In genomic region chr6:119594907-119595306, GRCh38 we compare ENCODE assay signal across 21 cellular contexts.
DNase-seq lines count a peak whose midpoint lies in the region; ATAC-seq, FAIRE-seq and TF ChIP-seq lines count a peak whose summit lies in the region.
"Had no signal": no experiment of that assay in that cellular context is flagged by ENCODE, and none has a peak within 500 bp of the region (broad histone marks: within the 10 kb centered on the region; RNA-seq: fewer than 3 reads in every experiment).

No MANE protein-coding gene starts in this region.

- H3K36me3 ChIP-seq in bronchial epithelial cell (ENCODE audit: control insufficient read depth, insufficient read depth, low read length): no peaks in the 10 kb centered on the region
- H3K36me3 ChIP-seq in mucosa of descending colon (ENCODE audit: low read depth): no peaks in the 10 kb centered on the region
- H3K36me3 ChIP-seq: BLaER1 treated with 17β-estradiol and CSF1 and Interleukin-3, amounts not matched to agents 10 nM and 100 nM; HAP-1 had no signal

- no TSS peak for BruUV-seq in Calu3 (replicated peaks; lab: Mats Ljungman, UMichigan)

- intact Hi-C loops in Calu3 (cut with micrococcal nuclease; ENCODE audit: unreplicated experiment) (loop anchor here (5.0 to 10.0 kb wide), 2 partner anchors 73 to 240 kb away; no protein-coding TSS in a partner anchor), mucosa of descending colon (cut with DNase I, micrococcal nuclease) (no loop called here)

- ATAC-seq in mucosa of descending colon (peak; percentile 80), GM19455 (IDR thresholded peaks at IDR 0.05; ENCODE audit: unreplicated experiment) (no peak)
- ATAC-seq: A549; CD8-positive, alpha-beta T cell had no signal

- no peaks in the 10 kb centered on the region for H3K4me1 Mint-ChIP-seq in Calu3 (ENCODE audit: low read depth, unreplicated experiment)
- H3K4me1 Mint-ChIP-seq in osteocyte (ENCODE audit: unreplicated experiment): no peaks in the 10 kb centered on the region
- H3K4me1 Mint-ChIP-seq: IgD-negative memory B cell had no signal

- H3K4me3 ChIP-seq in bronchial epithelial cell (ENCODE audit: low read depth, low read length) (no peak overlapping the region), mucosa of descending colon (no peak overlapping the region)
- H3K4me3 ChIP-seq: A549; BLaER1 treated with 17β-estradiol and CSF1 and Interleukin-3, amounts not matched to agents 10 nM and 100 nM; HAP-1; PC-9 had no signal

- peak; percentile 4 for DNase-seq in Calu3
- peak; percentile 49 for DNase-seq in NCI-H69 (lab: John Stamatoyannopoulos, UW)
- DNase-seq in bronchial epithelial cell (ENCODE audit: low read depth): peak; percentile 72
- no peak for DNase-seq in mucosa of descending colon
- DNase-seq in NCI-H82 treated with DMSO at 0.1 percent for 48 hours (lab: John Stamatoyannopoulos, UW; ENCODE audit: unreplicated experiment): no peak
- DNase-seq in osteocyte (ENCODE audit: extremely low spot score, unreplicated experiment): no peak
- DNase-seq: CD8-positive, alpha-beta T cell; DMS53; EL; Karpas-422; NCI-H1694 treated with DMSO at 0.1 percent for 48 hours; NCI-H2107; NCI-H2227 treated with DMSO at 0.1 percent for 48 hours; NCI-H524; PC-9 had no signal

- no peak for TF ChIP-seq CTCF in Calu3 (IDR thresholded peaks at IDR 0.05; ENCODE audit: unreplicated experiment)
- no peak for TF ChIP-seq CTCF in bronchial epithelial cell (IDR thresholded peaks at IDR 0.05; ENCODE audit: insufficient read depth, low read length, severe bottlenecking)
- no peak for TF ChIP-seq CTCF in mucosa of descending colon (IDR thresholded peaks at IDR 0.05)
- TF ChIP-seq CTCF in osteocyte (IDR thresholded peaks at IDR 0.05): no peak

- CTCF ChIA-PET in Calu3 (lab: Charles Lee): no interaction called here

- H3K27me3 Mint-ChIP-seq in Calu3 (ENCODE audit: unreplicated experiment): peaks cover 19% of the 10 kb centered on the region
- peaks cover 5% of the 10 kb centered on the region for H3K27me3 Mint-ChIP-seq in osteocyte (ENCODE audit: unreplicated experiment)
- H3K27me3 Mint-ChIP-seq: IgD-negative memory B cell had no signal

- H3K36me3 Mint-ChIP-seq in Calu3 (ENCODE audit: insufficient read depth, unreplicated experiment) (no peaks in the 10 kb centered on the region), osteocyte (ENCODE audit: unreplicated experiment) (no peaks in the 10 kb centered on the region)
- H3K36me3 Mint-ChIP-seq: CD8-positive, alpha-beta T cell had no signal

- H3K9me3 Mint-ChIP-seq in Calu3 (ENCODE audit: low read depth, unreplicated experiment) (no peaks in the 10 kb centered on the region), osteocyte (ENCODE audit: unreplicated experiment) (no peaks in the 10 kb centered on the region)
- H3K9me3 Mint-ChIP-seq: CD8-positive, alpha-beta T cell had no signal

- no peaks in the 10 kb centered on the region for H3K27me3 ChIP-seq in bronchial epithelial cell (ENCODE audit: control insufficient read depth, insufficient read depth, low read length)
- H3K27me3 ChIP-seq: BLaER1 treated with 17β-estradiol and CSF1 and Interleukin-3, amounts not matched to agents 10 nM and 100 nM had no signal

- H3K4me1 ChIP-seq in mucosa of descending colon (ENCODE audit: low read depth): no peaks in the 10 kb centered on the region
- H3K4me1 ChIP-seq: A549; BLaER1 treated with 17β-estradiol and CSF1 and Interleukin-3, amounts not matched to agents 10 nM and 100 nM; HAP-1 had no signal

- H3K27ac Mint-ChIP-seq in Calu3 (ENCODE audit: unreplicated experiment): no peak overlapping the region
- no peak overlapping the region for H3K27ac Mint-ChIP-seq in osteocyte (ENCODE audit: unreplicated experiment)
- H3K27ac Mint-ChIP-seq: CD8-positive, alpha-beta T cell; IgD-negative memory B cell had no signal

- H3K9me3 ChIP-seq in mucosa of descending colon: no peaks in the 10 kb centered on the region
- H3K9me3 ChIP-seq: A549, HAP-1 had no signal

- H3K4me3 Mint-ChIP-seq in Calu3 (ENCODE audit: low read depth, unreplicated experiment) (no peak overlapping the region), osteocyte (ENCODE audit: unreplicated experiment) (no peak overlapping the region)
- H3K4me3 Mint-ChIP-seq: CD8-positive, alpha-beta T cell; IgD-negative memory B cell had no signal

- no peak for FAIRE-seq in bronchial epithelial cell (lab: Jason Lieb, UNC)
- FAIRE-seq: A549, GM12892 had no signal

Comparison
In these comparisons a context has a peak if more than half of its experiments do, and no peak if none do; other contexts are left out.
1. DNase-seq: peak in Calu3 (single experiment), NCI-H69 (single experiment) and bronchial epithelial cell (single experiment); none in mucosa of descending colon (0 of 3), NCI-H82 treated with DMSO at 0.1 percent for 48 hours (single experiment) and osteocyte (single experiment).